ENCODE assay signal across 10 cellular contexts in the genomic region with DNA sequence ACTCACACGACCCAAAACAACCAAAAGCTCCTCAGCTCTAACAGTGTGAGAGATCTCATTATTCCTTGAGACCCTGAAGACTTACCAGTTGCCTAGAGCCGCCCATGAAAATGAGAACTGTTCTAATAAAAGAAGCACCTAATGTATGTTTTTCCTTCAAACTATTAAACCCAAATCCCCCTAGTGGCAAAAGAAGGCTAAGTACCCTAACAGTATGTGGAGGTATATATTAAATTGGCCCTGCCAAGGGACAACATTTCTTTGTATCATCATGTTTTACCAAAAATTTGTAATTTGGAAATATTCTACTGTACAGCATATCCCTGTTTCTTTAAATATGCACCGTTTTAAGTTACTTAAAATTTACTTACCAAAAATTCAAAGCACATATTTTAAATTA.
DNase-seq lines count a peak whose midpoint lies in the region; ATAC-seq lines count a peak whose summit lies in the region.
"Had no signal": no experiment of that assay in that cellular context is flagged by ENCODE, and none has a peak within 500 bp of the region (broad histone marks: within the 10 kb centered on the region; RNA-seq: fewer than 3 reads in every experiment).

No MANE protein-coding gene starts in this region.

- no peaks in the 10 kb centered on the region for H3K9me3 ChIP-seq in NT2/D1 (ENCODE audit: insufficient read depth, low read length)
- H3K9me3 ChIP-seq: MG63 had no signal

- DNase-seq in D341Med (ENCODE audit: low spot score) (peak; percentile 38), NT2/D1 (ENCODE audit: low read depth, low spot score) (peak; percentile 16), foreskin melanocyte (peak; percentile 11), DMS153 (lab: John Stamatoyannopoulos, UW) (no peak)
- no peak for DNase-seq in stimulated activated CD4-positive, alpha-beta T cell treated with anti-CD3 and anti-CD28 coated beads, Interleukin-4, amount 100 ng/mL, for 24 hours
- DNase-seq: MG63; stimulated activated CD4-positive, alpha-beta T cell treated with anti-CD3 and anti-CD28 coated beads, Interleukin-1b, Interleukin-23, amount 100 ng/mL, for 48 hours had no signal

- H3K27me3 ChIP-seq in NT2/D1 (ENCODE audit: insufficient read depth, insufficient read length), result no peaks in the 10 kb centered on the region
- H3K27me3 ChIP-seq: MG63 had no signal

- no peaks in the 10 kb centered on the region for H3K36me3 ChIP-seq in NT2/D1 (ENCODE audit: insufficient read depth, insufficient read length, low read length)
- H3K36me3 ChIP-seq: MG63 had no signal

- no peak overlapping the region for H3K4me3 ChIP-seq in NT2/D1 (ENCODE audit: insufficient read length, low read depth)
- H3K4me3 ChIP-seq: MG63 had no signal

- ATAC-seq in GM21367 (IDR thresholded peaks at IDR 0.05; ENCODE audit: unreplicated experiment), result peak; percentile 69
- ATAC-seq in HG03442 (IDR thresholded peaks at IDR 0.05; ENCODE audit: unreplicated experiment), result no peak
- no peak for ATAC-seq in GM19023 (IDR thresholded peaks at IDR 0.05; ENCODE audit: unreplicated experiment)

- no peaks in the 10 kb centered on the region for H3K4me1 ChIP-seq in NT2/D1 (ENCODE audit: insufficient read depth, insufficient read length)

- no peak overlapping the region for H3K9ac ChIP-seq in NT2/D1 (ENCODE audit: insufficient read length, low read depth)

Comparison
In these comparisons a context has a peak if more than half of its experiments do, and no peak if none do; other contexts are left out.
1. DNase-seq: peak in D341Med (single experiment), NT2/D1 (single experiment) and foreskin melanocyte (single experiment); none in stimulated activated CD4-positive, alpha-beta T cell treated with anti-CD3 and anti-CD28 coated beads, Interleukin-4, amount 100 ng/mL, for 24 hours (single experiment) and DMS153 (single experiment).